Comparison of ENCODE assay signal across 10 cellular contexts in genomic region chr1:9242338-9242969, GRCh38. TPM values are rescaled to one million over a fixed set of nuclear protein-coding genes. Genes with fewer than 3 reads are reported as not detected.
DNase-seq lines count a peak whose midpoint lies in the region; ATAC-seq and TF ChIP-seq lines count a peak whose summit lies in the region.
"Had no signal": no experiment of that assay in that cellular context is flagged by ENCODE, and none has a peak within 500 bp of the region (broad histone marks: within the 10 kb centered on the region; RNA-seq: fewer than 3 reads in every experiment).

No MANE protein-coding gene starts in this region.

- H3K27ac Mint-ChIP-seq in activated T-helper 17 cell treated with anti-CD3 and anti-CD28 coated beads, Interleukin-2, amount 50 U/mL, for 72 hours: no peak overlapping the region

- ATAC-seq in upper lobe of right lung: peak; percentile 80
- ATAC-seq in HG03432 (IDR thresholded peaks at IDR 0.05; ENCODE audit: unreplicated experiment): no peak
- ATAC-seq in activated T-helper 17 cell treated with anti-CD3 and anti-CD28 coated beads, Interleukin-2, amount 50 U/mL, for 72 hours (replicated peaks): no peak

- no peaks in the 10 kb centered on the region for H3K9me3 Mint-ChIP-seq in activated T-helper 17 cell treated with anti-CD3 and anti-CD28 coated beads, Interleukin-2, amount 50 U/mL, for 72 hours
- H3K9me3 Mint-ChIP-seq: central memory CD8-positive, alpha-beta T cell had no signal

- H3K36me3 ChIP-seq in neutrophil (peaks cover 8% of the 10 kb centered on the region), upper lobe of right lung (peaks cover 17% of the 10 kb centered on the region)

- H3K4me3 ChIP-seq in neutrophil (ENCODE audit: low read depth in 1 of 2, low read length in 1 of 2) (peak overlapping the region; percentile 39 to 49), upper lobe of right lung (peak overlapping the region; percentile 26)

- no peak for TF ChIP-seq CTCF in neutrophil (IDR thresholded peaks at IDR 0.05)
- TF ChIP-seq CTCF in upper lobe of right lung (IDR thresholded peaks at IDR 0.05): no peak

- peak overlapping the region; percentile 86 for H3K27ac ChIP-seq in neutrophil
- H3K27ac ChIP-seq in upper lobe of right lung: peak overlapping the region; percentile 83

- H3K27me3 ChIP-seq in neutrophil (no peaks in the 10 kb centered on the region), upper lobe of right lung (no peaks in the 10 kb centered on the region)

- H3K36me3 Mint-ChIP-seq in activated T-helper 17 cell treated with anti-CD3 and anti-CD28 coated beads, Interleukin-2, amount 50 U/mL, for 72 hours (ENCODE audit: low read depth): no peaks in the 10 kb centered on the region

- peak; percentile 17 for DNase-seq in NCI-H2196 (lab: John Stamatoyannopoulos, UW; ENCODE audit: unreplicated experiment)
- DNase-seq in NCI-H2196 treated with DMSO at 0.1 percent for 48 hours (lab: John Stamatoyannopoulos, UW; ENCODE audit: unreplicated experiment): no peak
- DNase-seq in head of caudate nucleus: peak in 40 of 42 donors; percentile 40 to 87 (median 69)
- DNase-seq in upper lobe of right lung: peak; percentile 88
- no peak for DNase-seq in NCI-H1417 treated with DMSO at 0.1 percent for 48 hours (lab: John Stamatoyannopoulos, UW)
- DNase-seq: NCI-H748 treated with DMSO at 0.1 percent for 48 hours had no signal

- no peaks in the 10 kb centered on the region for H3K27me3 Mint-ChIP-seq in activated T-helper 17 cell treated with anti-CD3 and anti-CD28 coated beads, Interleukin-2, amount 50 U/mL, for 72 hours
- H3K27me3 Mint-ChIP-seq: central memory CD8-positive, alpha-beta T cell had no signal

- no peak overlapping the region for H3K4me3 Mint-ChIP-seq in activated T-helper 17 cell treated with anti-CD3 and anti-CD28 coated beads, Interleukin-2, amount 50 U/mL, for 72 hours
- H3K4me3 Mint-ChIP-seq: central memory CD8-positive, alpha-beta T cell had no signal

- intact Hi-C loops in head of caudate nucleus (cut with DNase I): no loop called here
- intact Hi-C loops in upper lobe of right lung (cut with DNase I): no loop called here

- H3K4me1 Mint-ChIP-seq in activated T-helper 17 cell treated with anti-CD3 and anti-CD28 coated beads, Interleukin-2, amount 50 U/mL, for 72 hours: peaks cover 28% of the 10 kb centered on the region

- H3K9me3 ChIP-seq in neutrophil (no peaks in the 10 kb centered on the region), upper lobe of right lung (no peaks in the 10 kb centered on the region)

- H3K4me1 ChIP-seq in neutrophil (ENCODE audit: control insufficient read depth in 1 of 2, insufficient read depth in 1 of 2, low read depth in 1 of 2, low read length in 1 of 2) (peaks cover 96 to 100% of the 10 kb centered on the region in 2 experiments), upper lobe of right lung (peaks cover 74% of the 10 kb centered on the region)

RNA-seq across cellular contexts. Expression of gene H6PD, which starts 7.9 kb away (rescaled TPM):
- 43.7 TPM for total RNA-seq in upper lobe of right lung
- 10 to 100 TPM in 1 of 2 donors, 1 to 10 TPM in 1; 9.3 to 12.8 TPM for total RNA-seq in activated T-helper 17 cell treated with anti-CD3 and anti-CD28 coated beads, Interleukin-2, amount 50 U/mL, for 72 hours

RNA-seq across cellular contexts. Expression of gene SPSB1, which starts 50.2 kb away (rescaled TPM):
- total RNA-seq in upper lobe of right lung: 29.0 TPM
- total RNA-seq in activated T-helper 17 cell treated with anti-CD3 and anti-CD28 coated beads, Interleukin-2, amount 50 U/mL, for 72 hours: 10 to 100 TPM in 1 of 2 donors, 1 to 10 TPM in 1; 8.1 to 14.4 TPM

Comparison
In these comparisons a context has a peak if more than half of its experiments do, and no peak if none do; other contexts are left out.
1. DNase-seq: peak in NCI-H2196 (single experiment), head of caudate nucleus (40 of 42) and upper lobe of right lung (single experiment); none in NCI-H2196 treated with DMSO at 0.1 percent for 48 hours (single experiment) and NCI-H1417 treated with DMSO at 0.1 percent for 48 hours (single experiment).